ENCODE assay signal across 9 cellular contexts in genomic region chr3:47347217-47347801, GRCh38. TPM values are rescaled to one million over a fixed set of nuclear protein-coding genes. Genes with fewer than 3 reads are reported as not detected.
DNase-seq lines count a peak whose midpoint lies in the region; ATAC-seq and TF ChIP-seq lines count a peak whose summit lies in the region.
"Had no signal": no experiment of that assay in that cellular context is flagged by ENCODE, and none has a peak within 500 bp of the region (broad histone marks: within the 10 kb centered on the region; RNA-seq: fewer than 3 reads in every experiment).

No MANE protein-coding gene starts in this region.

- no peaks in the 10 kb centered on the region for H3K9me3 ChIP-seq in CD4-positive, alpha-beta memory T cell (ENCODE audit: control insufficient read depth in 1 of 2, low read length in 2 of 2)
- no peaks in the 10 kb centered on the region for H3K9me3 ChIP-seq in neural progenitor cell (ENCODE audit: low read depth)
- H3K9me3 ChIP-seq: psoas muscle had no signal

- H3K79me2 ChIP-seq in neural progenitor cell (ENCODE audit: low read depth), result no peaks in the 10 kb centered on the region

- H3K9ac ChIP-seq in neural progenitor cell, result no peak overlapping the region

- H3K27me3 ChIP-seq in HL-60 (ENCODE audit: insufficient read depth, poor library complexity, severe bottlenecking) (no peaks in the 10 kb centered on the region), neural progenitor cell (no peaks in the 10 kb centered on the region)
- no peaks in the 10 kb centered on the region for H3K27me3 ChIP-seq in CD4-positive, alpha-beta memory T cell (ENCODE audit: insufficient read depth, low read length)

- H3K4me3 Mint-ChIP-seq in CD4-positive, alpha-beta memory T cell, result no peak overlapping the region
- no peak overlapping the region for H3K4me3 Mint-ChIP-seq in neural progenitor cell

- no peaks in the 10 kb centered on the region for H3K4me1 ChIP-seq in CD4-positive, alpha-beta memory T cell (ENCODE audit: insufficient read depth, low read length)
- H3K4me1 ChIP-seq in neural progenitor cell, result no peaks in the 10 kb centered on the region

- TF ChIP-seq CTCF in AG09309 (IDR thresholded peaks at IDR 0.05; ENCODE audit: control insufficient read depth, insufficient read depth, low read depth, low read length, missing control alignments) (no peak), HL-60 (IDR thresholded peaks at IDR 0.05; ENCODE audit: insufficient read depth, low read length) (no peak), neural progenitor cell (IDR thresholded peaks at IDR 0.05) (no peak)

- H4K20me1 ChIP-seq in neural progenitor cell (ENCODE audit: low read depth), result no peaks in the 10 kb centered on the region

- no peaks in the 10 kb centered on the region for H3K27me3 Mint-ChIP-seq in CD4-positive, alpha-beta memory T cell
- peaks cover 1% of the 10 kb centered on the region for H3K27me3 Mint-ChIP-seq in neural progenitor cell (ENCODE audit: insufficient read depth, low read depth)

- H3F3A ChIP-seq in neural progenitor cell (ENCODE audit: low read depth), result no peaks in the 10 kb centered on the region

- peaks cover 20 to 28% of the 10 kb centered on the region in 2 donors for H3K36me3 Mint-ChIP-seq in CD4-positive, alpha-beta memory T cell
- peaks cover 11% of the 10 kb centered on the region for H3K36me3 Mint-ChIP-seq in neural progenitor cell

- no peaks in the 10 kb centered on the region for H3K4me1 Mint-ChIP-seq in CD4-positive, alpha-beta memory T cell
- H3K4me1 Mint-ChIP-seq in neural progenitor cell, result no peaks in the 10 kb centered on the region

- peak; percentile 68 for ATAC-seq in GM19395 (IDR thresholded peaks at IDR 0.05; ENCODE audit: unreplicated experiment)

- H3K36me3 ChIP-seq in CD4-positive, alpha-beta memory T cell (ENCODE audit: insufficient read depth, low read length), result peaks cover 9% of the 10 kb centered on the region
- no peaks in the 10 kb centered on the region for H3K36me3 ChIP-seq in neural progenitor cell

- no peak overlapping the region for H2AFZ ChIP-seq in neural progenitor cell (replicated peaks)

- H3K27ac ChIP-seq in HL-60 (replicated peaks), result no peak overlapping the region
- no peak overlapping the region for H3K27ac ChIP-seq in CD4-positive, alpha-beta memory T cell (ENCODE audit: low read depth, low read length)
- H3K27ac ChIP-seq in neural progenitor cell, result no peak overlapping the region
- H3K27ac ChIP-seq: psoas muscle had no signal

- no peaks in the 10 kb centered on the region for H3K9me3 Mint-ChIP-seq in CD4-positive, alpha-beta memory T cell
- no peaks in the 10 kb centered on the region for H3K9me3 Mint-ChIP-seq in neural progenitor cell

- peak overlapping the region in 3 of 7 donors; percentile 3 to 43 (median 43) for H3K27ac Mint-ChIP-seq in CD4-positive, alpha-beta memory T cell
- H3K27ac Mint-ChIP-seq in neural progenitor cell, result no peak overlapping the region

- POLR2A ChIA-PET in CD4-positive, alpha-beta memory T cell (lab: Charles Lee; ENCODE audit: partially characterized antibody), result no interaction called here

- DNase-seq in AG09309 (ENCODE audit: low read depth) (peak; percentile 55), HL-60 (ENCODE audit: low read depth in 1 of 2, low spot score in 1 of 2) (peak; percentile 43 to 69), epidermal melanocyte (ENCODE audit: insufficient read length, low spot score) (peak; percentile 59), NCI-H1930 (lab: John Stamatoyannopoulos, UW) (no peak), hypothalamus (lab: John Stamatoyannopoulos, UW) (no peak), neural progenitor cell (ENCODE audit: low spot score) (no peak)
- no peak for DNase-seq in CD4-positive, alpha-beta memory T cell
- DNase-seq: psoas muscle had no signal

- no peak overlapping the region for H3K4me2 ChIP-seq in neural progenitor cell

- CTCF ChIA-PET in CD4-positive, alpha-beta memory T cell (lab: Charles Lee; ENCODE audit: partially characterized antibody), result no interaction called here

- H3K4me3 ChIP-seq in AG09309 (ENCODE audit: control insufficient read depth, low read depth, low read length), result no peak overlapping the region
- H3K4me3 ChIP-seq in HL-60 (replicated peaks; ENCODE audit: insufficient read depth, low read length), result no peak overlapping the region
- H3K4me3 ChIP-seq in CD4-positive, alpha-beta memory T cell (ENCODE audit: low read length in 2 of 2), result no peak overlapping the region
- no peak overlapping the region for H3K4me3 ChIP-seq in neural progenitor cell
- H3K4me3 ChIP-seq: psoas muscle had no signal

- intact Hi-C loops in CD4-positive, alpha-beta memory T cell (cut with micrococcal nuclease), result no loop called here

RNA-seq across cellular contexts. Expression of gene PTPN23, which starts 33.5 kb away (rescaled TPM):
- total RNA-seq in CD4-positive, alpha-beta memory T cell, result 10 to 100 TPM; 50.0 to 53.9 TPM
- 1 to 10 TPM in 1 of 2 donors, under 1 TPM in 1; 0.46 to 4.3 TPM for polyA plus RNA-seq in CD4-positive, alpha-beta memory T cell
- total RNA-seq in neural progenitor cell (ENCODE audit: low replicate concordance), result 3.4 and 8.6 TPM in 2 replicates

Comparison
In these comparisons a context has a peak if more than half of its experiments do, and no peak if none do; other contexts are left out.
1. DNase-seq: peak in AG09309 (single experiment), HL-60 (2 of 2) and epidermal melanocyte (single experiment); none in NCI-H1930 (0 of 2), CD4-positive, alpha-beta memory T cell (0 of 5), hypothalamus (0 of 51) and neural progenitor cell (single experiment).